27 cellular contexts compared by ENCODE assay signal in genomic region chr14:31592122-31592521, GRCh38.
"Had no signal": no experiment of that assay in that cellular context is flagged by ENCODE, and none has a peak within 500 bp of the region (broad histone marks: within the 10 kb centered on the region; RNA-seq: fewer than 3 reads in every experiment).

No MANE protein-coding gene starts in this region.

- H3K27me3 ChIP-seq: neutrophil, ovary, stomach, thyroid gland, tibial nerve, upper lobe of left lung, vagina had no signal

- FAIRE-seq: urothelium cell line had no signal

- H3K9ac ChIP-seq: parathyroid adenoma had no signal

- H3K4me1 ChIP-seq: parathyroid adenoma, psoas muscle, stomach, thyroid gland, vagina had no signal

- H2AFZ ChIP-seq: parathyroid adenoma had no signal

- H3K79me2 ChIP-seq: parathyroid adenoma had no signal

- DNase-seq: naive thymus-derived CD8-positive, alpha-beta T cell; nephron progenitor cell; nucleus accumbens; ovary; posterior cingulate gyrus; psoas muscle; right cardiac atrium; stimulated activated CD4-positive, alpha-beta T cell treated with anti-CD3 and anti-CD28 coated beads, Interleukin-15, amount 100 ng/mL, for 24 hours; stimulated activated CD4-positive, alpha-beta T cell treated with anti-CD3 and anti-CD28 coated beads, Interleukin-2, amount 100 ng/mL, for 24 hours; stimulated activated CD4-positive, alpha-beta T cell treated with anti-CD3 and anti-CD28 coated beads, Interleukin-2, amount 100 ng/mL, for 48 hours; stimulated activated CD4-positive, alpha-beta T cell treated with anti-CD3 and anti-CD28 coated beads, Interleukin-4, amount 100 ng/mL, for 24 hours; stimulated activated naive B cell treated with anti-CD40 and anti-IgM and Interleukin-4, amounts not matched to agents 10 μg/mL and 1 μg/mL and 100 μg/mL, for 72 hours; stimulated activated naive CD4-positive, alpha-beta T cell treated with Interleukin-2 at 50 U/mL for 16 hours; stomach; thyroid gland; trophoblast cell; upper lobe of left lung had no signal

- ATAC-seq: naive thymus-derived CD8-positive, alpha-beta T cell; natural killer cell treated with Interleukin-12 subunit alpha and Interleukin-12 subunit beta and Interleukin-15 and Interleukin-18, amount 100 ng/mL, for 72 hours; psoas muscle; right cardiac atrium; sciatic nerve; stimulated activated effector memory CD8-positive, alpha-beta T cell treated with anti-CD3 and anti-CD28 coated beads, Interleukin-12 subunit alpha, Interleukin-12 subunit beta, amount 100 ng/mL, for 72 hours; stimulated activated naive B cell treated with anti-CD40 and anti-IgM and Interleukin-4, amounts not matched to agents 10 μg/mL and 1 μg/mL and 100 μg/mL, for 72 hours had no signal

- H3K4me3 ChIP-seq: ovary, psoas muscle, skin epidermis, stomach, thoracic aorta, thyroid gland, tibial nerve, upper lobe of left lung, vagina had no signal

- H3K36me3 ChIP-seq: neutrophil, ovary, stomach, thoracic aorta, thyroid gland, tibial nerve, upper lobe of left lung, vagina had no signal

- H3K27ac ChIP-seq: neutrophil, ovary, parathyroid adenoma, psoas muscle, skin epidermis, stomach, thoracic aorta, thyroid gland, tibial nerve, upper lobe of left lung, vagina had no signal

- H3K9me3 ChIP-seq: neutrophil, ovary, psoas muscle, stomach, thoracic aorta, thyroid gland, tibial nerve, upper lobe of left lung, vagina had no signal
